In the genomic region with DNA sequence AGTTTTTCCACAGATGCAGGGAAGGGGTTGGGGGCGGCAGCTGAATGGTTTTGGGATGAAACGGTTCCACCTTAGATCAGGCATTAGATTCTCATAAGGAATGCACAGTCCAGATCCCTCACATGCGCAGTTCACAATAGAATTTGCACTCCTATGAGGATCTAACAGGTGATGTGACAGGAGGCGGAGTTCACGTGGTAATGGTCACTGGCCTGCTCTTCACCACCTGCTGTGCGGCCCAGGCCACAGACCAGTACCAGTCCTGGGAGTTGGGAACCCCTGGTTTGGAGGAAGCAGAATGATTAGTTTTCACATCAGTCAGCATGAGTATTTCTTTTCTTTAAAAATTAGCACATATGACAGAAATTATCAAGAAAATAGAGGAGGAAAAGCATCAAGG, we compare ENCODE assay signal across 1 cellular context.
TF ChIP-seq lines count a peak whose summit lies in the region.

No MANE protein-coding gene starts in this region.

TF ChIP-seq in WTC11, 78 proteins besides CTCF, POLR2A, EP300 and RAD21 (continued from another document):
- TF ChIP-seq ZNF416 (CRISPR knock-in tag; IDR thresholded peaks at IDR 0.05), result no peak
TF ChIP-seq in WTC11: peak in this region for 0.
